8 cellular contexts compared by ENCODE assay signal in genomic region chr22:29344137-29344536, GRCh38. TPM values are rescaled to one million over a fixed set of nuclear protein-coding genes. Genes with fewer than 3 reads are reported as not detected.
A peak's percentile ranks its signal among the peaks of the same experiment; 100 is the strongest.
DNase-seq lines count a peak whose midpoint lies in the region; ATAC-seq and TF ChIP-seq lines count a peak whose summit lies in the region.

No MANE protein-coding gene starts in this region.

- peaks cover 6 to 17% of the 10 kb centered on the region in 2 donors for H3K36me3 ChIP-seq in prostate gland
- peaks cover 78% of the 10 kb centered on the region for H3K36me3 ChIP-seq in effector memory CD4-positive, alpha-beta T cell (ENCODE audit: control insufficient read depth, insufficient read depth, low read length)

- ATAC-seq in GM21723 (IDR thresholded peaks at IDR 0.05; ENCODE audit: unreplicated experiment): no peak
- ATAC-seq in GM21576 (IDR thresholded peaks at IDR 0.05; ENCODE audit: unreplicated experiment): no peak

- no peaks in the 10 kb centered on the region for H3K9me3 ChIP-seq in prostate gland
- no peaks in the 10 kb centered on the region for H3K9me3 ChIP-seq in effector memory CD4-positive, alpha-beta T cell (ENCODE audit: control insufficient read depth, low read length)

- H3K4me1 ChIP-seq in prostate gland (replicated peaks): peaks cover 14% of the 10 kb centered on the region
- no peaks in the 10 kb centered on the region for H3K4me1 ChIP-seq in effector memory CD4-positive, alpha-beta T cell (ENCODE audit: control insufficient read depth, insufficient read depth, low read length, poor library complexity, severe bottlenecking)

- no peak for TF ChIP-seq POLR2A in prostate gland (IDR thresholded peaks at IDR 0.05)

- TF ChIP-seq CTCF in fibroblast of mammary gland (conservative IDR thresholded peaks at IDR 0.05; ENCODE audit: control insufficient read depth, insufficient read depth, low read depth, low read length) (no peak), prostate gland (IDR thresholded peaks at IDR 0.05) (no peak)

- 33% methylated on average over 5 of the region's 5 CpGs for WGBS in prostate gland

- no peaks in the 10 kb centered on the region for H3K27me3 ChIP-seq in prostate gland (replicated peaks; ENCODE audit: insufficient read depth)
- H3K27me3 ChIP-seq in effector memory CD4-positive, alpha-beta T cell (replicated peaks; ENCODE audit: control insufficient read depth, insufficient read depth, low read length, poor library complexity, severe bottlenecking): no peaks in the 10 kb centered on the region

- DNase-seq in GM04504 (ENCODE audit: low read depth) (peak; percentile 96), NCI-H69 (lab: John Stamatoyannopoulos, UW) (peak; percentile 94), fibroblast of mammary gland (ENCODE audit: low read depth) (peak; percentile 82), prostate gland (ENCODE audit: low spot score) (peak; percentile 80), CD1c-positive myeloid dendritic cell (ENCODE audit: extremely low spot score) (no peak)
- DNase-seq in effector memory CD4-positive, alpha-beta T cell: no peak

- H3K27ac ChIP-seq in prostate gland: peak overlapping the region in 1 of 2 donors; percentile 51
- no peak overlapping the region for H3K27ac ChIP-seq in effector memory CD4-positive, alpha-beta T cell (ENCODE audit: insufficient read depth, low read length, poor library complexity, severe bottlenecking)

- intact Hi-C loops in prostate gland (cut with DNase I): no loop called here

- H3K4me3 ChIP-seq in fibroblast of mammary gland (ENCODE audit: control insufficient read depth, low read depth, low read length) (no peak overlapping the region), prostate gland (no peak overlapping the region)
- H3K4me3 ChIP-seq in effector memory CD4-positive, alpha-beta T cell (ENCODE audit: insufficient read depth, low read depth, low read length, poor library complexity, severe bottlenecking): no peak overlapping the region

RNA-seq across cellular contexts. Expression of gene RASL10A, which starts 28.6 kb away (rescaled TPM):
- total RNA-seq in prostate gland: 10 to 100 TPM in 1 of 2 donors, 1 to 10 TPM in 1; 9.2 to 15.1 TPM

RNA-seq across cellular contexts. Expression of gene GAS2L1, which starts 37.7 kb away (rescaled TPM):
- total RNA-seq in prostate gland: 100 to 1,000 TPM in 1 of 2 donors, 10 to 100 TPM in 1; 85.8 to 159 TPM

RNA-seq across cellular contexts. Expression of gene AP1B1, which starts 44.2 kb away (rescaled TPM):
- 100 to 1,000 TPM; 104 to 143 TPM for total RNA-seq in prostate gland

Comparison
In these comparisons a context has a peak if more than half of its experiments do, and no peak if none do; other contexts are left out.
1. DNase-seq: peak in GM04504 (single experiment), NCI-H69 (single experiment), fibroblast of mammary gland (single experiment) and prostate gland (single experiment); none in effector memory CD4-positive, alpha-beta T cell (0 of 3) and CD1c-positive myeloid dendritic cell (single experiment).